In genomic region chr16:31868701-31869167, GRCh38 we compare ENCODE assay signal across 8 cellular contexts. TPM values are rescaled to one million over a fixed set of nuclear protein-coding genes. Genes with fewer than 3 reads are reported as not detected.
DNase-seq lines count a peak whose midpoint lies in the region; ATAC-seq, FAIRE-seq and TF ChIP-seq lines count a peak whose summit lies in the region.

No MANE protein-coding gene starts in this region.

- H3K36me3 ChIP-seq in pancreas (no peaks in the 10 kb centered on the region), tibial artery (no peaks in the 10 kb centered on the region)

- no peaks in the 10 kb centered on the region for H3K9me3 ChIP-seq in pancreas
- no peaks in the 10 kb centered on the region for H3K9me3 ChIP-seq in tibial artery

- TF ChIP-seq CTCF in pancreas (IDR thresholded peaks at IDR 0.05), result peak; percentile 64 to 84 (median 73)
- TF ChIP-seq CTCF in tibial artery (IDR thresholded peaks at IDR 0.05), result peak; percentile 79

- no peak overlapping the region for H3K4me3 ChIP-seq in pancreas
- no peak overlapping the region for H3K4me3 ChIP-seq in tibial artery

- in situ Hi-C loops in SK-MEL-5 (cut with HindIII; ENCODE audit: low pct_unique_long_range_greater_than_20kb, low sequenced_read_pairs), result no loop called here

- 10 to 11% methylated on average over 8 of the region's 8 CpGs for WGBS in pancreas, 2 donors

- no peaks in the 10 kb centered on the region for H3K27me3 ChIP-seq in pancreas
- no peaks in the 10 kb centered on the region for H3K27me3 ChIP-seq in tibial artery

- ATAC-seq in GM19351 (IDR thresholded peaks at IDR 0.05; ENCODE audit: unreplicated experiment) (peak; percentile 48), pancreas (peak; percentile 76 to 83 (median 78))

- H3K27ac ChIP-seq in pancreas, result peak overlapping the region in 2 of 4 donors; percentile 12 to 38
- no peak overlapping the region for H3K27ac ChIP-seq in tibial artery

- peaks cover 0 to 6% (median 0%) of the 10 kb centered on the region in 3 donors for H3K4me1 ChIP-seq in pancreas
- peaks cover 0 to 10% (median 7%) of the 10 kb centered on the region in 4 donors for H3K4me1 ChIP-seq in tibial artery

- DNase-seq in C1 segment of cervical spinal cord (lab: John Stamatoyannopoulos, UW), result peak in 12 of 14 donors; percentile 3 to 65 (median 46)
- DNase-seq in LoVo (ENCODE audit: low spot score), result peak; percentile 65
- DNase-seq in SK-MEL-5 (ENCODE audit: low read depth, low spot score), result peak; percentile 81
- peak; percentile 71 for DNase-seq in activated gamma-delta T cell treated with anti-CD3 and anti-CD28 coated beads, Interleukin-2, amount 50 U/mL, for 16 hours (ENCODE audit: low read depth)
- peak; percentile 41 to 60 for DNase-seq in frontal cortex (ENCODE audit: low spot score in 2 of 2)
- peak in 5 of 6 donors; percentile 62 to 91 (median 82) for DNase-seq in pancreas
- peak; percentile 82 to 92 for DNase-seq in tibial artery

- intact Hi-C loops in pancreas (cut with DNase I), result no loop called here
- intact Hi-C loops in tibial artery (cut with DNase I; ENCODE audit: low total_unique reads), result no loop called here

- no peak for FAIRE-seq in frontal cortex (lab: Jason Lieb, UNC)
- peak; percentile 60 for FAIRE-seq in pancreas (lab: Jason Lieb, UNC)

RNA-seq across cellular contexts. Expression of gene ZNF267, which starts 4.9 kb away (rescaled TPM):
- total RNA-seq in SK-MEL-5 (2014; rRNA removed; shearing (Covaris generic)), result 21.0 and 21.9 TPM in 2 replicates
- polyA plus RNA-seq in SK-MEL-5 (2015; cell fraction: cytosol; rRNA removed), result 7.3 and 9.0 TPM in 2 replicates
- 7.9 and 11.2 TPM in 2 replicates for polyA plus RNA-seq in SK-MEL-5 (2015; cell fraction: nucleus; rRNA removed)
- total RNA-seq in frontal cortex (10.2 TPM), pancreas (10 to 100 TPM in 1 of 6 donors, 1 to 10 TPM in 5; 3.6 to 13.8 (median 6.0) TPM)
- 1 to 10 TPM; 1.2 to 3.2 TPM for polyA plus RNA-seq in pancreas
